In genomic region chr7:137952406-137952805, GRCh38 we compare ENCODE assay signal across 14 cellular contexts. TPM values are rescaled to one million over a fixed set of nuclear protein-coding genes. Genes with fewer than 3 reads are reported as not detected.
DNase-seq lines count a peak whose midpoint lies in the region; ATAC-seq and TF ChIP-seq lines count a peak whose summit lies in the region.
"Had no signal": no experiment of that assay in that cellular context is flagged by ENCODE, and none has a peak within 500 bp of the region (broad histone marks: within the 10 kb centered on the region; RNA-seq: fewer than 3 reads in every experiment).

No MANE protein-coding gene starts in this region.

- intact Hi-C loops in upper lobe of right lung (cut with DNase I): no loop called here

- ATAC-seq in upper lobe of right lung: peak; percentile 32
- ATAC-seq: activated T-cell treated with anti-CD3 and anti-CD28 coated beads, Interleukin-2, amount 50 U/mL, for 72 hours; T-cell had no signal

- peak overlapping the region in 2 of 3 experiments; percentile 76 to 86 for H3K27ac Mint-ChIP-seq in nephron
- H3K27ac Mint-ChIP-seq: activated T-cell treated with anti-CD3 and anti-CD28 coated beads, Interleukin-2, amount 50 U/mL, for 72 hours; stimulated activated naive CD8-positive, alpha-beta T cell treated with anti-CD3 and anti-CD28 coated beads, Interleukin-15, Interleukin-2, amounts not matched to agents 100 ng/mL and 50 ng/mL, for 24 hours; T-cell had no signal

- no peaks in the 10 kb centered on the region for H3K9me3 ChIP-seq in upper lobe of right lung

- no peak overlapping the region for H3K4me3 ChIP-seq in epithelial cell of esophagus (ENCODE audit: low read length)
- no peak overlapping the region for H3K4me3 ChIP-seq in upper lobe of right lung

- H3K27me3 Mint-ChIP-seq in nephron (ENCODE audit: low read depth): no peaks in the 10 kb centered on the region
- H3K27me3 Mint-ChIP-seq: stimulated activated naive CD8-positive, alpha-beta T cell treated with anti-CD3 and anti-CD28 coated beads, Interleukin-15, Interleukin-2, amounts not matched to agents 100 ng/mL and 50 ng/mL, for 24 hours; T-cell had no signal

- no peaks in the 10 kb centered on the region for H3K36me3 ChIP-seq in upper lobe of right lung

- TF ChIP-seq CTCF in epithelial cell of esophagus (IDR thresholded peaks at IDR 0.05; ENCODE audit: insufficient read depth, low read depth, low read length, missing control alignments) (no peak), nephron (IDR thresholded peaks at IDR 0.05; ENCODE audit: unreplicated experiment in 3 of 3) (no peak), upper lobe of right lung (IDR thresholded peaks at IDR 0.05) (no peak)

- no peak overlapping the region for H3K4me3 Mint-ChIP-seq in nephron
- H3K4me3 Mint-ChIP-seq: activated T-cell treated with anti-CD3 and anti-CD28 coated beads, Interleukin-2, amount 50 U/mL, for 72 hours; stimulated activated naive CD8-positive, alpha-beta T cell treated with anti-CD3 and anti-CD28 coated beads, Interleukin-15, Interleukin-2, amounts not matched to agents 100 ng/mL and 50 ng/mL, for 24 hours; T-cell had no signal

- no peaks in the 10 kb centered on the region for H3K9me3 Mint-ChIP-seq in nephron
- H3K9me3 Mint-ChIP-seq: activated T-cell treated with anti-CD3 and anti-CD28 coated beads, Interleukin-2, amount 50 U/mL, for 72 hours; stimulated activated naive CD8-positive, alpha-beta T cell treated with anti-CD3 and anti-CD28 coated beads, Interleukin-15, Interleukin-2, amounts not matched to agents 100 ng/mL and 50 ng/mL, for 24 hours; T-cell had no signal

- peaks cover 46% of the 10 kb centered on the region for H3K4me1 Mint-ChIP-seq in nephron

- peaks cover 11% of the 10 kb centered on the region for H3K36me3 Mint-ChIP-seq in nephron (ENCODE audit: low read depth)

- no peaks in the 10 kb centered on the region for H3K27me3 ChIP-seq in upper lobe of right lung

- H3K4me1 ChIP-seq in upper lobe of right lung: peaks cover 30% of the 10 kb centered on the region

- DNase-seq in NCI-H69 (lab: John Stamatoyannopoulos, UW): peak; percentile 15
- peak; percentile 33 for DNase-seq in epithelial cell of esophagus (ENCODE audit: low read depth)
- no peak for DNase-seq in upper lobe of right lung
- no peak for DNase-seq in HCEC 1CT
- DNase-seq in GM03348 (ENCODE audit: low spot score): no peak
- no peak for DNase-seq in COLO668 (lab: John Stamatoyannopoulos, UW; ENCODE audit: unreplicated experiment)
- DNase-seq: activated T-cell treated with anti-CD3 and anti-CD28 coated beads, Interleukin-2, amount 50 U/mL, for 72 hours; amygdala; DMS 273 treated with DMSO at 0.1 percent for 48 hours; effector memory CD4-positive, alpha-beta T cell; T-cell had no signal

- peak overlapping the region; percentile 25 for H3K27ac ChIP-seq in upper lobe of right lung
- H3K27ac ChIP-seq: HL-60 had no signal

RNA-seq across cellular contexts. Expression of gene CREB3L2, which starts 49.5 kb away (rescaled TPM):
- total RNA-seq in upper lobe of right lung: 61.8 TPM

Comparison
In these comparisons a context has a peak if more than half of its experiments do, and no peak if none do; other contexts are left out.
1. DNase-seq: peak in NCI-H69 (single experiment) and epithelial cell of esophagus (single experiment); none in upper lobe of right lung (single experiment), HCEC 1CT (single experiment), GM03348 (single experiment) and COLO668 (single experiment).